8 cellular contexts compared by ENCODE assay signal in the genomic region with DNA sequence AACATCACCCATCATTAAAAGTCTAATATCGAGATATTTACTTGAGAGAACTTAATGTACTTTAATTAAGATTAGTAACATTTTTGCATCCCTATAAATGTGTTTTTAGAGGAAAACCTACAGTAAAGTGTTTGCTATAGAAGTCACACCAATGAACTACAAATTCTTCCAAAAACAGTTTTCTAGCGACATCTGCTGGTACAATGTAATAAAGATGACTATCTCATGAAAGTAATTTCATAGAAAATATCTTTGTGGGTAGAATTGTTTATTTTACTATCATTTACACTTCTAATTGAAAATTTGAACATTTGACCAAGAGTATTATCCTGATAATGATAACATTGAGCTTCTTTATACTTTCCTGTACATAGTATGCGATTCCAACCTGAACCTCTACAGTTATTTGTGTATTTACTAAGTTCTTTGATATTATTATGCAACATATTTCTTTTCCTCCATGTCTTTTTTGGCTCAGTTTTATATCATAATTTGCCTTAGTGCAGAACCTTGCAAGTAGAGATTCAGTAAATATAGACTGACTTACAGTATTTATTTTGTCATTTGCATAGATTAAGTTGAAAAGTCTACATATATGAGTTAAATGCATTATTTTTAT.
A peak's percentile ranks its signal among the peaks of the same experiment; 100 is the strongest.
DNase-seq lines count a peak whose midpoint lies in the region; ATAC-seq and TF ChIP-seq lines count a peak whose summit lies in the region.

No MANE protein-coding gene starts in this region.

- DNase-seq in DMS153 (lab: John Stamatoyannopoulos, UW) (peak; percentile 28), NCI-H748 treated with DMSO at 0.1 percent for 48 hours (lab: John Stamatoyannopoulos, UW) (peak; percentile 9), chondrocyte (ENCODE audit: low spot score) (no peak), lung microvascular endothelial cell (ENCODE audit: low read depth in 2 of 2) (peak; percentile 71 to 82), T-helper 17 cell (no peak), HK-2 (ENCODE audit: unreplicated experiment) (no peak)
- no peak for DNase-seq in activated CD4-positive, alpha-beta memory T cell treated with anti-CD3 and anti-CD28 coated beads, Interleukin-2, amount 10 ng/mL, durations not matched to agents 7 days and 5 days

- no peaks in the 10 kb centered on the region for H3K27me3 Mint-ChIP-seq in chondrocyte (ENCODE audit: low read depth)
- no peaks in the 10 kb centered on the region for H3K27me3 Mint-ChIP-seq in T-helper 17 cell
- no peaks in the 10 kb centered on the region for H3K27me3 Mint-ChIP-seq in activated CD4-positive, alpha-beta memory T cell treated with anti-CD3 and anti-CD28 coated beads, Interleukin-2, amount 10 ng/mL, durations not matched to agents 7 days and 5 days

- POLR2A ChIA-PET in activated CD4-positive, alpha-beta memory T cell treated with anti-CD3 and anti-CD28 coated beads, Interleukin-2, amount 10 ng/mL, durations not matched to agents 7 days and 5 days (lab: Charles Lee): no interaction called here

- H3K4me1 Mint-ChIP-seq in chondrocyte (ENCODE audit: low read depth) (no peaks in the 10 kb centered on the region), T-helper 17 cell (no peaks in the 10 kb centered on the region)
- H3K4me1 Mint-ChIP-seq in activated CD4-positive, alpha-beta memory T cell treated with anti-CD3 and anti-CD28 coated beads, Interleukin-2, amount 10 ng/mL, durations not matched to agents 7 days and 5 days: no peaks in the 10 kb centered on the region

- no peaks in the 10 kb centered on the region for H3K36me3 Mint-ChIP-seq in chondrocyte (ENCODE audit: low read depth)
- no peaks in the 10 kb centered on the region for H3K36me3 Mint-ChIP-seq in T-helper 17 cell (ENCODE audit: low read depth)
- peaks cover under 1% of the 10 kb centered on the region for H3K36me3 Mint-ChIP-seq in activated CD4-positive, alpha-beta memory T cell treated with anti-CD3 and anti-CD28 coated beads, Interleukin-2, amount 10 ng/mL, durations not matched to agents 7 days and 5 days (ENCODE audit: low read depth)

- no peaks in the 10 kb centered on the region for H3K9me3 ChIP-seq in T-helper 17 cell (ENCODE audit: control insufficient read depth, low read length, poor library complexity, severe bottlenecking)

- H3K27ac Mint-ChIP-seq in chondrocyte (ENCODE audit: unreplicated experiment) (no peak overlapping the region), T-helper 17 cell (no peak overlapping the region)
- H3K27ac Mint-ChIP-seq in activated CD4-positive, alpha-beta memory T cell treated with anti-CD3 and anti-CD28 coated beads, Interleukin-2, amount 10 ng/mL, durations not matched to agents 7 days and 5 days: no peak overlapping the region

- H3K4me3 Mint-ChIP-seq in chondrocyte (ENCODE audit: unreplicated experiment): no peak overlapping the region
- H3K4me3 Mint-ChIP-seq in T-helper 17 cell: no peak overlapping the region
- H3K4me3 Mint-ChIP-seq in activated CD4-positive, alpha-beta memory T cell treated with anti-CD3 and anti-CD28 coated beads, Interleukin-2, amount 10 ng/mL, durations not matched to agents 7 days and 5 days: no peak overlapping the region

- CTCF ChIA-PET in activated CD4-positive, alpha-beta memory T cell treated with anti-CD3 and anti-CD28 coated beads, Interleukin-2, amount 10 ng/mL, durations not matched to agents 7 days and 5 days (lab: Charles Lee): interaction anchor here (0.9 to 3.4 kb wide), 9 partner anchors 9 to 420 kb away, joined by 3 to 21 read pairs (median 5); no protein-coding TSS in a partner anchor

- H3K9me3 Mint-ChIP-seq in chondrocyte (ENCODE audit: low read depth): no peaks in the 10 kb centered on the region
- no peaks in the 10 kb centered on the region for H3K9me3 Mint-ChIP-seq in activated CD4-positive, alpha-beta memory T cell treated with anti-CD3 and anti-CD28 coated beads, Interleukin-2, amount 10 ng/mL, durations not matched to agents 7 days and 5 days

- ATAC-seq in HG02852 (IDR thresholded peaks at IDR 0.05; ENCODE audit: unreplicated experiment) (peak; percentile 67), T-helper 17 cell (no peak)

- TF ChIP-seq CTCF in chondrocyte (IDR thresholded peaks at IDR 0.05): peak; percentile 96

Comparison
In these comparisons a context has a peak if more than half of its experiments do, and no peak if none do; other contexts are left out.
1. DNase-seq: peak in DMS153 (single experiment), NCI-H748 treated with DMSO at 0.1 percent for 48 hours (single experiment) and lung microvascular endothelial cell (2 of 2); none in chondrocyte (single experiment), T-helper 17 cell (0 of 3), HK-2 (single experiment) and activated CD4-positive, alpha-beta memory T cell treated with anti-CD3 and anti-CD28 coated beads, Interleukin-2, amount 10 ng/mL, durations not matched to agents 7 days and 5 days (single experiment).